In the genomic region with DNA sequence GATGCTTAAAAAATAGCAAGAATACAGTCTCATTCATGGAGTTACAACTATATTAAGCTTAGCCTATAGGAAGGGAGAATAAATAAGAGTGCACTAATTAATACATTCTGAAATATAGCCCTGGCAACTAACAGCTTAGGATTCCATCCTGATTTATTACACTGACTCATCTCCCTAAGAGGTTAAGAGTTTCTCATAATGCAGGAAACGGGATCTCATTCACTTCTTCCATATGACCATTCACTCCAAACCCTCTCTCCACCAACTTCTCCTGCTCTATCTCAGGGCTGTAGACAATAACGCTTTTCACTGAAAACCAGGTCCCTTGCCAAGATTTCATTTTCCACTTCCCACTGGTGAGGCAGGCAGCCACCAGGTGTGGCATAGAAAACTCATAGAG, we compare ENCODE assay signal across 1 cellular context.
TF ChIP-seq lines count a peak whose summit lies in the region.

No MANE protein-coding gene starts in this region.

TF ChIP-seq in SK-N-SH, 30 proteins besides CTCF, POLR2A, EP300 and RAD21 (continued from another document):
- TF ChIP-seq USF1 (IDR thresholded peaks at IDR 0.05; ENCODE audit: borderline replicate concordance, low read depth) (no peak), MEF2A (IDR thresholded peaks at IDR 0.05; ENCODE audit: borderline replicate concordance, low read depth) (no peak), POLR2AphosphoS5 (IDR thresholded peaks at IDR 0.05; ENCODE audit: low read depth, low read length) (no peak), TAF1 (IDR thresholded peaks at IDR 0.05; ENCODE audit: borderline replicate concordance, low read depth, low read length) (no peak), YY1 (IDR thresholded peaks at IDR 0.05; ENCODE audit: low read depth) (no peak), TEAD4 (IDR thresholded peaks at IDR 0.05; ENCODE audit: borderline replicate concordance, insufficient read depth) (no peak), USF2 (IDR thresholded peaks at IDR 0.05; ENCODE audit: borderline replicate concordance, low read depth, low read length) (no peak), RCOR1 (IDR thresholded peaks at IDR 0.05; ENCODE audit: low read length) (no peak)
- TF ChIP-seq, protein P1, sequence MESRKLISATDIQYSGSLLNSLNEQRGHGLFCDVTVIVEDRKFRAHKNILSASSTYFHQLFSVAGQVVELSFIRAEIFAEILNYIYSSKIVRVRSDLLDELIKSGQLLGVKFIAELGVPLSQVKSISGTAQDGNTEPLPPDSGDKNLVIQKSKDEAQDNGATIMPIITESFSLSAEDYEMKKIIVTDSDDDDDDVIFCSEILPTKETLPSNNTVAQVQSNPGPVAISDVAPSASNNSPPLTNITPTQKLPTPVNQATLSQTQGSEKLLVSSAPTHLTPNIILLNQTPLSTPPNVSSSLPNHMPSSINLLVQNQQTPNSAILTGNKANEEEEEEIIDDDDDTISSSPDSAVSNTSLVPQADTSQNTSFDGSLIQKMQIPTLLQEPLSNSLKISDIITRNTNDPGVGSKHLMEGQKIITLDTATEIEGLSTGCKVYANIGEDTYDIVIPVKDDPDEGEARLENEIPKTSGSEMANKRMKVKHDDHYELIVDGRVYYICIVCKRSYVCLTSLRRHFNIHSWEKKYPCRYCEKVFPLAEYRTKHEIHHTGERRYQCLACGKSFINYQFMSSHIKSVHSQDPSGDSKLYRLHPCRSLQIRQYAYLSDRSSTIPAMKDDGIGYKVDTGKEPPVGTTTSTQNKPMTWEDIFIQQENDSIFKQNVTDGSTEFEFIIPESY (IDR thresholded peaks at IDR 0.05; ENCODE audit: borderline replicate concordance, low read depth): no peak
